8 cellular contexts compared by ENCODE assay signal in genomic region chr9:40991741-40992471, GRCh38.
DNase-seq lines count a peak whose midpoint lies in the region; ATAC-seq and TF ChIP-seq lines count a peak whose summit lies in the region.
"Not testable (repeated sequence)": the region's sequence is repeated elsewhere in the genome, so short reads cannot be mapped to it uniquely, and the experiment has no call there.

No MANE protein-coding gene starts in this region.

- ATAC-seq in GM19043 (IDR thresholded peaks at IDR 0.05; ENCODE audit: low read depth, unreplicated experiment) (peak; percentile 100), HG03060 (IDR thresholded peaks at IDR 0.05; ENCODE audit: low read depth, unreplicated experiment) (peak; percentile 100)

- H3K4me3 ChIP-seq in fibroblast of mammary gland (ENCODE audit: control insufficient read depth, low read depth, low read length) (peak overlapping the region; percentile 90), mononuclear cell (ENCODE audit: low read length) (peak overlapping the region; percentile 93)

- H3K27me3 ChIP-seq in mononuclear cell (ENCODE audit: insufficient read depth, low read length): not testable (repeated sequence)

- TF ChIP-seq CTCF in fibroblast of mammary gland (conservative IDR thresholded peaks at IDR 0.05; ENCODE audit: control insufficient read depth, insufficient read depth, low read depth, low read length): peak; percentile 55

- H3K4me1 ChIP-seq in mononuclear cell (ENCODE audit: insufficient read depth, low read length): peaks cover 21% of the 10 kb centered on the region

- DNase-seq in Ammon's horn (ENCODE audit: low spot score): peak; percentile 98
- peak; percentile 99 for DNase-seq in RKO (ENCODE audit: low spot score)
- DNase-seq in activated effector memory CD4-positive, alpha-beta T cell treated with Interleukin-2 at 50 U/mL for 16 hours: peak; percentile 95
- DNase-seq in fibroblast of mammary gland (ENCODE audit: low read depth): peak; percentile 98
- DNase-seq in stimulated activated CD4-positive, alpha-beta T cell treated with anti-CD3 and anti-CD28 coated beads, Interleukin-4, amount 100 ng/mL, for 48 hours (ENCODE audit: low read depth in 2 of 2): peak; percentile 94 to 96

- H3K9me3 ChIP-seq in mononuclear cell (ENCODE audit: low read depth, low read length): not testable (repeated sequence)

Comparison
In these comparisons a context has a peak if more than half of its experiments do, and no peak if none do; other contexts are left out.
1. Peak in every context shown above with its lines: DNase-seq, ATAC-seq and H3K4me3 ChIP-seq.